In the genomic region with DNA sequence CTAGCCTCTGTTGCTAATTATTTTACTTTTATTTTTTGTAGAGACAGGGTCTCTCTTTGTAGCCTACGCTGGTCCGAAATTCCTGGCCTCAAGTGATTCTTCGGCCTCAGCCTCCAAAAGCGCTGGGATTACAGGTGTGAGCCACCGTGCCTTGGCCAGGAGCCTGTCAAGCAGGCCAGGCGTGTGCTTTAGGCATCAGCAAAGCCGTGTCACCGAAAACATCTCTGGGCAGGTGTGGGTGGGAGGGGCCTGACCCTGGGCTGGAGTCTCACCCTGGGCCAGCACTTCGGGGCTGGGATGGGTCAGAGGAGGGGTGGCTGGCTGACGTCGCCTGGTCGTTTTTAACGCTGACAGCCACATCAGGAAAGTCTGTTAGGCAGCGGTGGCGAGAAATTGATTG, we compare ENCODE assay signal across 1 cellular context.
TF ChIP-seq lines count a peak whose summit lies in the region.

No MANE protein-coding gene starts in this region.

TF ChIP-seq in HepG2, 621 proteins besides CTCF, POLR2A, EP300 and RAD21 (continued from another document):
- TF ChIP-seq ZNF101 (CRISPR knock-in tag; IDR thresholded peaks at IDR 0.05; ENCODE audit: borderline replicate concordance, low read depth): no peak
- no peak for TF ChIP-seq ZMYM2 (CRISPR knock-in tag; IDR thresholded peaks at IDR 0.05)
- TF ChIP-seq, protein P1, sequence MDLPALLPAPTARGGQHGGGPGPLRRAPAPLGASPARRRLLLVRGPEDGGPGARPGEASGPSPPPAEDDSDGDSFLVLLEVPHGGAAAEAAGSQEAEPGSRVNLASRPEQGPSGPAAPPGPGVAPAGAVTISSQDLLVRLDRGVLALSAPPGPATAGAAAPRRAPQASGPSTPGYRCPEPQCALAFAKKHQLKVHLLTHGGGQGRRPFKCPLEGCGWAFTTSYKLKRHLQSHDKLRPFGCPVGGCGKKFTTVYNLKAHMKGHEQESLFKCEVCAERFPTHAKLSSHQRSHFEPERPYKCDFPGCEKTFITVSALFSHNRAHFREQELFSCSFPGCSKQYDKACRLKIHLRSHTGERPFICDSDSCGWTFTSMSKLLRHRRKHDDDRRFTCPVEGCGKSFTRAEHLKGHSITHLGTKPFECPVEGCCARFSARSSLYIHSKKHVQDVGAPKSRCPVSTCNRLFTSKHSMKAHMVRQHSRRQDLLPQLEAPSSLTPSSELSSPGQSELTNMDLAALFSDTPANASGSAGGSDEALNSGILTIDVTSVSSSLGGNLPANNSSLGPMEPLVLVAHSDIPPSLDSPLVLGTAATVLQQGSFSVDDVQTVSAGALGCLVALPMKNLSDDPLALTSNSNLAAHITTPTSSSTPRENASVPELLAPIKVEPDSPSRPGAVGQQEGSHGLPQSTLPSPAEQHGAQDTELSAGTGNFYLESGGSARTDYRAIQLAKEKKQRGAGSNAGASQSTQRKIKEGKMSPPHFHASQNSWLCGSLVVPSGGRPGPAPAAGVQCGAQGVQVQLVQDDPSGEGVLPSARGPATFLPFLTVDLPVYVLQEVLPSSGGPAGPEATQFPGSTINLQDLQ (CRISPR knock-in tag; IDR thresholded peaks at IDR 0.05): no peak
- TF ChIP-seq YEATS2 (CRISPR knock-in tag; IDR thresholded peaks at IDR 0.05; ENCODE audit: borderline replicate concordance): no peak
